ENCODE assay signal across 9 cellular contexts in genomic region chr11:18329196-18329870, GRCh38. TPM values are rescaled to one million over a fixed set of nuclear protein-coding genes. Genes with fewer than 3 reads are reported as not detected.
DNase-seq lines count a peak whose midpoint lies in the region; ATAC-seq and TF ChIP-seq lines count a peak whose summit lies in the region.
"Had no signal": no experiment of that assay in that cellular context is flagged by ENCODE, and none has a peak within 500 bp of the region (broad histone marks: within the 10 kb centered on the region; RNA-seq: fewer than 3 reads in every experiment).

No MANE protein-coding gene starts in this region.

- intact Hi-C loops in activated CD8-positive, alpha-beta T cell treated with anti-CD3 and anti-CD28 coated beads for 36 hours (cut with micrococcal nuclease), result no loop called here
- intact Hi-C loops in left ventricle myocardium superior (cut with micrococcal nuclease), result loop anchor here (10.0 kb wide), 1 partner anchor 65 kb away; the partner anchor contains the start of gene LDHA

- peak overlapping the region; percentile 8 for H3K4me3 Mint-ChIP-seq in activated CD4-positive, alpha-beta T cell treated with anti-CD3 and anti-CD28 coated beads, Interleukin-2, amount 10 ng/mL, durations not matched to agents 7 days and 5 days
- no peak overlapping the region for H3K4me3 Mint-ChIP-seq in activated CD8-positive, alpha-beta T cell treated with anti-CD3 and anti-CD28 coated beads for 36 hours
- H3K4me3 Mint-ChIP-seq in stimulated activated effector memory CD8-positive, alpha-beta T cell treated with anti-CD3 and anti-CD28 coated beads, Interleukin-12 subunit alpha, Interleukin-12 subunit beta, amount 100 ng/mL, for 72 hours, result no peak overlapping the region

- peaks cover 64% of the 10 kb centered on the region for H3K36me3 Mint-ChIP-seq in activated CD4-positive, alpha-beta T cell treated with anti-CD3 and anti-CD28 coated beads, Interleukin-2, amount 10 ng/mL, durations not matched to agents 7 days and 5 days (ENCODE audit: low read depth)
- H3K36me3 Mint-ChIP-seq in activated CD8-positive, alpha-beta T cell treated with anti-CD3 and anti-CD28 coated beads for 36 hours (ENCODE audit: low read depth), result peaks cover 43% of the 10 kb centered on the region
- peaks cover 91% of the 10 kb centered on the region for H3K36me3 Mint-ChIP-seq in stimulated activated effector memory CD8-positive, alpha-beta T cell treated with anti-CD3 and anti-CD28 coated beads, Interleukin-12 subunit alpha, Interleukin-12 subunit beta, amount 100 ng/mL, for 72 hours

- DNase-seq in activated CD4-positive, alpha-beta T cell treated with anti-CD3 and anti-CD28 coated beads, Interleukin-2, amount 10 ng/mL, durations not matched to agents 7 days and 5 days, result no peak
- no peak for DNase-seq in activated CD4-positive, alpha-beta T cell treated with anti-CD3 and anti-CD28 coated beads for 4 hours
- no peak for DNase-seq in activated CD8-positive, alpha-beta T cell treated with anti-CD3 and anti-CD28 coated beads for 36 hours
- DNase-seq in stimulated activated effector memory CD8-positive, alpha-beta T cell treated with anti-CD3 and anti-CD28 coated beads, Interleukin-12 subunit alpha, Interleukin-12 subunit beta, amount 100 ng/mL, for 72 hours (ENCODE audit: low spot score in 2 of 2), result no peak
- no peak for DNase-seq in NCI-H2196 treated with DMSO at 0.1 percent for 48 hours (lab: John Stamatoyannopoulos, UW; ENCODE audit: unreplicated experiment)
- DNase-seq in left ventricle myocardium superior, result no peak
- no peak for DNase-seq in medulla oblongata (ENCODE audit: extremely low spot score)
- DNase-seq: NCI-H1694 treated with DMSO at 0.1 percent for 48 hours had no signal

- H3K27ac Mint-ChIP-seq in activated CD4-positive, alpha-beta T cell treated with anti-CD3 and anti-CD28 coated beads, Interleukin-2, amount 10 ng/mL, durations not matched to agents 7 days and 5 days, result peak overlapping the region; percentile 39
- H3K27ac Mint-ChIP-seq in activated CD8-positive, alpha-beta T cell treated with anti-CD3 and anti-CD28 coated beads for 36 hours, result peak overlapping the region; percentile 44
- H3K27ac Mint-ChIP-seq in stimulated activated effector memory CD8-positive, alpha-beta T cell treated with anti-CD3 and anti-CD28 coated beads, Interleukin-12 subunit alpha, Interleukin-12 subunit beta, amount 100 ng/mL, for 72 hours, result peak overlapping the region; percentile 2

- TF ChIP-seq CTCF in activated CD8-positive, alpha-beta T cell treated with anti-CD3 and anti-CD28 coated beads for 36 hours (IDR thresholded peaks at IDR 0.05), result no peak

- CTCF ChIA-PET in activated CD4-positive, alpha-beta T cell treated with anti-CD3 and anti-CD28 coated beads, Interleukin-2, amount 10 ng/mL, durations not matched to agents 7 days and 5 days (lab: Charles Lee), result no interaction called here
- CTCF ChIA-PET in activated CD8-positive, alpha-beta T cell treated with anti-CD3 and anti-CD28 coated beads for 36 hours (lab: Charles Lee), result interaction anchor here (0.9 kb wide), 1 partner anchor 447 kb away, joined by 3 read pairs; no protein-coding TSS in a partner anchor

- H3K9me3 Mint-ChIP-seq in activated CD4-positive, alpha-beta T cell treated with anti-CD3 and anti-CD28 coated beads, Interleukin-2, amount 10 ng/mL, durations not matched to agents 7 days and 5 days, result no peaks in the 10 kb centered on the region
- H3K9me3 Mint-ChIP-seq in activated CD8-positive, alpha-beta T cell treated with anti-CD3 and anti-CD28 coated beads for 36 hours, result no peaks in the 10 kb centered on the region
- H3K9me3 Mint-ChIP-seq in stimulated activated effector memory CD8-positive, alpha-beta T cell treated with anti-CD3 and anti-CD28 coated beads, Interleukin-12 subunit alpha, Interleukin-12 subunit beta, amount 100 ng/mL, for 72 hours, result no peaks in the 10 kb centered on the region

- H3K27me3 Mint-ChIP-seq in activated CD4-positive, alpha-beta T cell treated with anti-CD3 and anti-CD28 coated beads, Interleukin-2, amount 10 ng/mL, durations not matched to agents 7 days and 5 days, result no peaks in the 10 kb centered on the region
- no peaks in the 10 kb centered on the region for H3K27me3 Mint-ChIP-seq in activated CD8-positive, alpha-beta T cell treated with anti-CD3 and anti-CD28 coated beads for 36 hours

- POLR2A ChIA-PET in activated CD4-positive, alpha-beta T cell treated with anti-CD3 and anti-CD28 coated beads, Interleukin-2, amount 10 ng/mL, durations not matched to agents 7 days and 5 days (lab: Charles Lee), result no interaction called here
- POLR2A ChIA-PET in activated CD8-positive, alpha-beta T cell treated with anti-CD3 and anti-CD28 coated beads for 36 hours (lab: Charles Lee), result no interaction called here

- peak; percentile 64 for ATAC-seq in HG02973 (IDR thresholded peaks at IDR 0.05; ENCODE audit: unreplicated experiment)
- ATAC-seq in activated CD8-positive, alpha-beta T cell treated with anti-CD3 and anti-CD28 coated beads for 36 hours, result peak; percentile 57
- ATAC-seq in stimulated activated effector memory CD8-positive, alpha-beta T cell treated with anti-CD3 and anti-CD28 coated beads, Interleukin-12 subunit alpha, Interleukin-12 subunit beta, amount 100 ng/mL, for 72 hours, result peak; percentile 66
- no peak for ATAC-seq in left ventricle myocardium superior

- peaks cover 74% of the 10 kb centered on the region for H3K4me1 Mint-ChIP-seq in activated CD4-positive, alpha-beta T cell treated with anti-CD3 and anti-CD28 coated beads, Interleukin-2, amount 10 ng/mL, durations not matched to agents 7 days and 5 days
- peaks cover 58% of the 10 kb centered on the region for H3K4me1 Mint-ChIP-seq in activated CD8-positive, alpha-beta T cell treated with anti-CD3 and anti-CD28 coated beads for 36 hours (ENCODE audit: low read depth)
- H3K4me1 Mint-ChIP-seq in stimulated activated effector memory CD8-positive, alpha-beta T cell treated with anti-CD3 and anti-CD28 coated beads, Interleukin-12 subunit alpha, Interleukin-12 subunit beta, amount 100 ng/mL, for 72 hours, result peaks cover 46% of the 10 kb centered on the region

RNA-seq across cellular contexts. Expression of gene GTF2H1, which starts 7.0 kb away (rescaled TPM):
- 10 to 100 TPM; 50.6 to 57.6 TPM for total RNA-seq in activated CD4-positive, alpha-beta T cell treated with anti-CD3 and anti-CD28 coated beads, Interleukin-2, amount 10 ng/mL, durations not matched to agents 7 days and 5 days
- total RNA-seq in activated CD8-positive, alpha-beta T cell treated with anti-CD3 and anti-CD28 coated beads for 36 hours, result 10 to 100 TPM; 44.5 to 46.6 TPM
- total RNA-seq in left ventricle myocardium superior, result 26.6 TPM

RNA-seq across cellular contexts. Expression of gene HPS5, which starts 7.4 kb away (rescaled TPM):
- total RNA-seq in activated CD4-positive, alpha-beta T cell treated with anti-CD3 and anti-CD28 coated beads, Interleukin-2, amount 10 ng/mL, durations not matched to agents 7 days and 5 days, result 10 to 100 TPM; 17.6 TPM
- 10 to 100 TPM; 16.0 to 17.2 TPM for total RNA-seq in activated CD8-positive, alpha-beta T cell treated with anti-CD3 and anti-CD28 coated beads for 36 hours
- 12.4 TPM for total RNA-seq in left ventricle myocardium superior
